Comparison of ENCODE assay signal across 9 cellular contexts in genomic region chr4:42280327-42281095, GRCh38.
DNase-seq lines count a peak whose midpoint lies in the region; ATAC-seq and TF ChIP-seq lines count a peak whose summit lies in the region.
"Had no signal": no experiment of that assay in that cellular context is flagged by ENCODE, and none has a peak within 500 bp of the region (broad histone marks: within the 10 kb centered on the region; RNA-seq: fewer than 3 reads in every experiment).

No MANE protein-coding gene starts in this region.

- no peak overlapping the region for H2AFZ ChIP-seq in IMR-90 (replicated peaks; ENCODE audit: low read length, poor library complexity)

- H4K8ac ChIP-seq in IMR-90 (ENCODE audit: low read depth in 2 of 2, low read length in 2 of 2): no peak overlapping the region

- no peak overlapping the region for H3K4me2 ChIP-seq in IMR-90 (ENCODE audit: low read depth, low read length)

- H3K4me1 Mint-ChIP-seq in activated T-cell treated with anti-CD3 and anti-CD28 coated beads, Interleukin-2, amount 50 U/mL, for 72 hours (ENCODE audit: low read depth): peaks cover 8% of the 10 kb centered on the region

- no peak overlapping the region for H3K4me3 Mint-ChIP-seq in activated T-cell treated with anti-CD3 and anti-CD28 coated beads, Interleukin-2, amount 50 U/mL, for 72 hours
- H3K4me3 Mint-ChIP-seq: central memory CD8-positive, alpha-beta T cell had no signal

- TF ChIP-seq CTCF in IMR-90 (conservative IDR thresholded peaks at IDR 0.05; ENCODE audit: low read depth, low read length) (peak; percentile 56), mucosa of descending colon (IDR thresholded peaks at IDR 0.05) (peak; percentile 16)

- no peaks in the 10 kb centered on the region for H4K20me1 ChIP-seq in IMR-90 (ENCODE audit: insufficient read depth, low read length)

- H3K9me3 ChIP-seq in IMR-90 (ENCODE audit: control insufficient read depth, insufficient read depth, low read length): no peaks in the 10 kb centered on the region
- no peaks in the 10 kb centered on the region for H3K9me3 ChIP-seq in mucosa of descending colon

- 0 out of 2 replicates have a peak, but pooled peaks have one; percentile 12 for TF ChIP-seq RAD21 in IMR-90 (IDR thresholded peaks at IDR 0.05; ENCODE audit: low read length)

- no peak overlapping the region for H3K27ac ChIP-seq in IMR-90 (ENCODE audit: insufficient read depth, low read length)

- H3K4me3 ChIP-seq in IMR-90 (ENCODE audit: insufficient read depth, low read depth, low read length): no peak overlapping the region
- no peak overlapping the region for H3K4me3 ChIP-seq in mucosa of descending colon

- H4K5ac ChIP-seq in IMR-90 (ENCODE audit: low read depth, low read length): no peak overlapping the region

- H3K56ac ChIP-seq in IMR-90 (ENCODE audit: extremely low read depth, insufficient read depth, low read length): no peak overlapping the region

- no peaks in the 10 kb centered on the region for H3K9me3 Mint-ChIP-seq in activated T-cell treated with anti-CD3 and anti-CD28 coated beads, Interleukin-2, amount 50 U/mL, for 72 hours
- H3K9me3 Mint-ChIP-seq: central memory CD8-positive, alpha-beta T cell had no signal

- no peak overlapping the region for H2AK5ac ChIP-seq in IMR-90 (ENCODE audit: low read depth, low read length)

- intact Hi-C loops in IMR-90 (cut with micrococcal nuclease): loop anchor here (10.0 kb wide), 1 partner anchor 586 kb away; no protein-coding TSS in a partner anchor
- intact Hi-C loops in mucosa of descending colon (cut with DNase I, micrococcal nuclease): loop anchor here (5.0 to 10.0 kb wide), 3 partner anchors 234 to 587 kb away; no protein-coding TSS in a partner anchor

- in situ Hi-C loops in IMR-90 (cut with MboI; ENCODE audit: low sequenced_read_pairs): loop anchor here (5.0 kb wide), 1 partner anchor 237 kb away; no protein-coding TSS in a partner anchor

- BruUV-seq in IMR-90 (replicated peaks; lab: Mats Ljungman, UMichigan): no TSS peak

- H3K9ac ChIP-seq in IMR-90 (ENCODE audit: low read depth, low read length): no peak overlapping the region

- H3K18ac ChIP-seq in IMR-90 (ENCODE audit: low read depth, low read length): no peak overlapping the region

- H3K27me3 ChIP-seq in IMR-90 (ENCODE audit: control insufficient read depth, insufficient read depth, low read length): no peaks in the 10 kb centered on the region

- no peak overlapping the region for H4K91ac ChIP-seq in IMR-90 (ENCODE audit: insufficient read depth, low read depth, low read length)

- dilution Hi-C loops in IMR-90 (cut with HindIII; ENCODE audit: low sequenced_read_pairs, unreplicated experiment): no loop called here

- H3K4ac ChIP-seq in IMR-90 (ENCODE audit: low read depth, low read length): no peak overlapping the region

- H3K79me1 ChIP-seq in IMR-90 (ENCODE audit: low read depth in 1 of 2, low read length in 2 of 2): no peaks in the 10 kb centered on the region

- H3K23ac ChIP-seq in IMR-90 (ENCODE audit: low read depth, low read length): no peak overlapping the region

- no peak for TF ChIP-seq POLR2A in IMR-90 (IDR thresholded peaks at IDR 0.05; ENCODE audit: low read depth, low read length)

- ATAC-seq in activated T-cell treated with anti-CD3 and anti-CD28 coated beads, Interleukin-2, amount 50 U/mL, for 72 hours (replicated peaks in 1 of 2): no peak
- no peak for ATAC-seq in IMR-90 (ENCODE audit: low read depth)
- peak; percentile 36 for ATAC-seq in mucosa of descending colon
- no peak for ATAC-seq in HG03196 (IDR thresholded peaks at IDR 0.05; ENCODE audit: unreplicated experiment)

- H2BK15ac ChIP-seq in IMR-90 (ENCODE audit: low read depth, low read length): no peak overlapping the region

- CTCF ChIA-PET in IMR-90 (lab: Yijun Ruan, JAX): interaction anchor here (1.2 kb wide), 1 partner anchor 239 kb away, joined by 3 read pairs; no protein-coding TSS in a partner anchor

- peaks cover 19% of the 10 kb centered on the region for H3K27me3 Mint-ChIP-seq in activated T-cell treated with anti-CD3 and anti-CD28 coated beads, Interleukin-2, amount 50 U/mL, for 72 hours (ENCODE audit: low read depth)

- peak; percentile 17 to 24 for DNase-seq in activated T-cell treated with anti-CD3 and anti-CD28 coated beads, Interleukin-2, amount 50 U/mL, for 72 hours
- no peak for DNase-seq in activated T-cell treated with anti-CD3 and anti-CD28 coated beads for 4 hours
- DNase-seq in IMR-90: peak; percentile 21
- peak; percentile 28 for DNase-seq in astrocyte of the hippocampus (ENCODE audit: low read depth, low spot score)
- peak in 1 of 3 donors; percentile 22 for DNase-seq in mucosa of descending colon
- no peak for DNase-seq in NCI-H1048 (lab: John Stamatoyannopoulos, UW)
- DNase-seq in NCI-H2029 treated with DMSO at 0.1 percent for 48 hours (lab: John Stamatoyannopoulos, UW): no peak

- WGBS in IMR-90 (ENCODE audit: extremely low coverage in 2 of 2, insufficient read length in 1 of 2), 2 experiments: no CpG with 5 or more reads among the region's 11 CpGs

- H3K4me1 ChIP-seq in IMR-90 (ENCODE audit: control insufficient read depth, insufficient read depth, low read length): no peaks in the 10 kb centered on the region; the same call in 1 of the 2 replicates
- H3K4me1 ChIP-seq in mucosa of descending colon (ENCODE audit: low read depth): no peaks in the 10 kb centered on the region

- POLR2A ChIA-PET in IMR-90 (lab: Charles Lee; ENCODE audit: unreplicated experiment): no interaction called here

- no peak overlapping the region for H3K27ac Mint-ChIP-seq in activated T-cell treated with anti-CD3 and anti-CD28 coated beads, Interleukin-2, amount 50 U/mL, for 72 hours

- H3K36me3 ChIP-seq in IMR-90 (ENCODE audit: control insufficient read depth, insufficient read depth, low read length): no peaks in the 10 kb centered on the region
- H3K36me3 ChIP-seq in mucosa of descending colon (ENCODE audit: low read depth): no peaks in the 10 kb centered on the region

- H2BK20ac ChIP-seq in IMR-90 (ENCODE audit: low read depth, low read length): no peak overlapping the region

- no peak overlapping the region for H2BK5ac ChIP-seq in IMR-90 (ENCODE audit: low read depth, low read length, poor library complexity, severe bottlenecking)

- no peaks in the 10 kb centered on the region for H3K36me3 Mint-ChIP-seq in activated T-cell treated with anti-CD3 and anti-CD28 coated beads, Interleukin-2, amount 50 U/mL, for 72 hours (ENCODE audit: insufficient read depth in 2 of 2)

- H2AK9ac ChIP-seq in IMR-90 (replicated peaks; ENCODE audit: low read depth, low read length, poor library complexity): no peak overlapping the region

- no peak overlapping the region for H2BK120ac ChIP-seq in IMR-90 (ENCODE audit: low read depth, low read length)

- H3K14ac ChIP-seq in IMR-90 (replicated peaks; ENCODE audit: low read depth, low read length): no peak overlapping the region

- H3K9me1 ChIP-seq in IMR-90 (ENCODE audit: insufficient read depth, low read length): no peaks in the 10 kb centered on the region

TF ChIP-seq in IMR-90, 13 proteins besides CTCF, POLR2A, EP300 and RAD21:
- TF ChIP-seq, protein P1, sequence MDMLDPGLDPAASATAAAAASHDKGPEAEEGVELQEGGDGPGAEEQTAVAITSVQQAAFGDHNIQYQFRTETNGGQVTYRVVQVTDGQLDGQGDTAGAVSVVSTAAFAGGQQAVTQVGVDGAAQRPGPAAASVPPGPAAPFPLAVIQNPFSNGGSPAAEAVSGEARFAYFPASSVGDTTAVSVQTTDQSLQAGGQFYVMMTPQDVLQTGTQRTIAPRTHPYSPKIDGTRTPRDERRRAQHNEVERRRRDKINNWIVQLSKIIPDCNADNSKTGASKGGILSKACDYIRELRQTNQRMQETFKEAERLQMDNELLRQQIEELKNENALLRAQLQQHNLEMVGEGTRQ (IDR thresholded peaks at IDR 0.05; ENCODE audit: low read depth, low read length): no peak
- TF ChIP-seq BHLHE40 (IDR thresholded peaks at IDR 0.05; ENCODE audit: low read depth, low read length) (no peak), CEBPB (IDR thresholded peaks at IDR 0.05; ENCODE audit: low read depth, low read length) (0 out of 2 replicates have a peak, but pooled peaks have one; percentile 12), RFX5 (IDR thresholded peaks at IDR 0.05; ENCODE audit: low read depth, low read length) (no peak), SMC3 (IDR thresholded peaks at IDR 0.05; ENCODE audit: low read depth, low read length) (0 out of 2 replicates have a peak, but pooled peaks have one; percentile 16)

Comparison
In these comparisons a context has a peak if more than half of its experiments do, and no peak if none do; other contexts are left out.
1. DNase-seq: peak in activated T-cell treated with anti-CD3 and anti-CD28 coated beads, Interleukin-2, amount 50 U/mL, for 72 hours (2 of 2), IMR-90 (single experiment) and astrocyte of the hippocampus (single experiment); none in activated T-cell treated with anti-CD3 and anti-CD28 coated beads for 4 hours (single experiment), NCI-H1048 (single experiment) and NCI-H2029 treated with DMSO at 0.1 percent for 48 hours (single experiment).